16 cellular contexts compared by ENCODE assay signal in genomic region chr3:31900583-31900982, GRCh38.
"Had no signal": no experiment of that assay in that cellular context is flagged by ENCODE, and none has a peak within 500 bp of the region (broad histone marks: within the 10 kb centered on the region; RNA-seq: fewer than 3 reads in every experiment).

No MANE protein-coding gene starts in this region.

- H2AFZ ChIP-seq: neural progenitor cell had no signal

- H3K36me3 ChIP-seq: neural progenitor cell, right lobe of liver, stomach, thoracic aorta had no signal

- H3K36me3 Mint-ChIP-seq: activated CD8-positive, alpha-beta memory T cell treated with anti-CD3 and anti-CD28 coated beads, Interleukin-2, amount 10 ng/mL, durations not matched to agents 7 days and 5 days; brain; neural progenitor cell had no signal

- H3K27ac ChIP-seq: neural progenitor cell, right lobe of liver, thoracic aorta had no signal

- H3K4me1 Mint-ChIP-seq: central memory CD8-positive, alpha-beta T cell had no signal

- H3K27me3 Mint-ChIP-seq: activated CD8-positive, alpha-beta memory T cell treated with anti-CD3 and anti-CD28 coated beads, Interleukin-2, amount 10 ng/mL, durations not matched to agents 7 days and 5 days had no signal

- H3K9me3 Mint-ChIP-seq: activated naive CD4-positive, alpha-beta T cell treated with anti-CD3 and anti-CD28 coated beads, Interleukin-2, amount 50 U/mL, for 72 hours; activated T-cell treated with anti-CD3 and anti-CD28 coated beads, Interleukin-2, amount 50 U/mL, for 4 hours; brain; central memory CD8-positive, alpha-beta T cell had no signal

- H3K4me3 Mint-ChIP-seq: activated CD8-positive, alpha-beta memory T cell treated with anti-CD3 and anti-CD28 coated beads, Interleukin-2, amount 10 ng/mL, durations not matched to agents 7 days and 5 days; activated T-cell treated with anti-CD3 and anti-CD28 coated beads, Interleukin-2, amount 50 U/mL, for 4 hours; brain; central memory CD8-positive, alpha-beta T cell; neural progenitor cell; T-helper 17 cell had no signal

- H3K4me1 ChIP-seq: right lobe of liver had no signal

- H3K9me3 ChIP-seq: right lobe of liver, stomach, thoracic aorta had no signal

- H3K4me2 ChIP-seq: neural progenitor cell had no signal

- H3K27ac Mint-ChIP-seq: activated CD8-positive, alpha-beta memory T cell treated with anti-CD3 and anti-CD28 coated beads, Interleukin-2, amount 10 ng/mL, durations not matched to agents 7 days and 5 days; brain; neural progenitor cell; T-helper 17 cell had no signal

- DNase-seq: activated CD4-positive, alpha-beta T cell treated with anti-CD3 and anti-CD28 coated beads, Interleukin-2, amount 50 U/mL, for 48 hours; activated CD8-positive, alpha-beta memory T cell treated with anti-CD3 and anti-CD28 coated beads, Interleukin-2, amount 10 ng/mL, durations not matched to agents 7 days and 5 days; activated gamma-delta T cell; activated T-cell treated with anti-CD3 and anti-CD28 coated beads, Interleukin-2, amount 50 U/mL, for 4 hours; cortex of kidney; effector CD8-positive, alpha-beta T cell; foreskin melanocyte; head of caudate nucleus; right lobe of liver; stomach; T-helper 17 cell had no signal

- H3K4me3 ChIP-seq: neural progenitor cell, right lobe of liver, stomach, thoracic aorta had no signal

- ATAC-seq: activated CD8-positive, alpha-beta memory T cell treated with anti-CD3 and anti-CD28 coated beads, Interleukin-2, amount 10 ng/mL, durations not matched to agents 7 days and 5 days; activated T-cell treated with anti-CD3 and anti-CD28 coated beads, Interleukin-2, amount 50 U/mL, for 4 hours; right lobe of liver; T-helper 17 cell had no signal
